ENCODE assay signal across 8 cellular contexts in genomic region chr12:122500685-122501488, GRCh38. TPM values are rescaled to one million over a fixed set of nuclear protein-coding genes. Genes with fewer than 3 reads are reported as not detected.
A peak's percentile ranks its signal among the peaks of the same experiment; 100 is the strongest.
DNase-seq lines count a peak whose midpoint lies in the region; TF ChIP-seq lines count a peak whose summit lies in the region.

TSS of gene ZCCHC8 (minus strand) at chr12:122500932. CDS start at chr12:122500840, 92 bp downstream.

- H2AFZ ChIP-seq in MM.1S (ENCODE audit: low read length) (peak within 1 kb of the TSS; percentile 48), neural cell (ENCODE audit: low read depth, low read length) (peak within 1 kb of the TSS; percentile 87)

- H4K20me1 ChIP-seq in MM.1S (ENCODE audit: insufficient read depth, low read length) (no peaks in the 10 kb centered on the region), neural cell (ENCODE audit: insufficient read depth) (no peaks in the 10 kb centered on the region)

- WGBS in stomach, 5 donors = 2 to 4% (median 3%) methylated on average over 30 to 52 of the region's 52 CpGs

- H3K9ac ChIP-seq in MM.1S (ENCODE audit: low read length) (peak within 1 kb of the TSS; percentile 95), neural cell (ENCODE audit: low read length) (peak within 1 kb of the TSS; percentile 97)

- H3K79me2 ChIP-seq in MM.1S (ENCODE audit: low read length) (peaks cover 41% of the 10 kb centered on the region), neural cell (replicated peaks; ENCODE audit: insufficient read depth, low read length) (peaks cover 25% of the 10 kb centered on the region)

- intact Hi-C loops in stomach (cut with DNase I; ENCODE audit: low total_unique reads) = no loop called here

- TF ChIP-seq POLR2A in stomach (IDR thresholded peaks at IDR 0.05) = peak in 2 of 4 donors; percentile 94 to 95

- DNase-seq in GDM1 (lab: John Stamatoyannopoulos, UW) (peak; percentile 95), HAP-1 (ENCODE audit: low spot score in 2 of 2) (peak; percentile 98 to 99), MM.1S (peak; percentile 95), SIG-M5 (lab: John Stamatoyannopoulos, UW) (peak; percentile 99), activated gamma-delta T cell (lab: John Stamatoyannopoulos, UW) (peak; percentile 81), fibroblast of the conjunctiva (ENCODE audit: low read depth) (peak; percentile 97), stomach (peak; percentile 97)

- H3K9me3 ChIP-seq in HAP-1 = no peaks in the 10 kb centered on the region
- no peaks in the 10 kb centered on the region for H3K9me3 ChIP-seq in MM.1S (replicated peaks; ENCODE audit: insufficient read depth, low read length)
- H3K9me3 ChIP-seq in neural cell (ENCODE audit: low read length) = no peaks in the 10 kb centered on the region
- H3K9me3 ChIP-seq in stomach = no peaks in the 10 kb centered on the region

- no peak for TF ChIP-seq RAD21 in neural cell (conservative IDR thresholded peaks at IDR 0.05)

- H3K9me2 ChIP-seq in MM.1S (replicated peaks; ENCODE audit: insufficient read depth, low read length) (no peaks in the 10 kb centered on the region), neural cell (ENCODE audit: insufficient read depth, low read length) (no peaks in the 10 kb centered on the region)

- in situ Hi-C loops in HAP-1 (cut with MboI; ENCODE audit: low sequenced_read_pairs) = loop anchor here (25.0 kb wide), 3 partner anchors 261 to 1111 kb away; partner anchors contain the start of genes CCDC62, DDX55 and DENR

- H3K4me3 ChIP-seq in HAP-1 (peak within 1 kb of the TSS; percentile 86), MM.1S (ENCODE audit: low read length) (peak within 1 kb of the TSS; percentile 88), neural cell (ENCODE audit: low read length) (peak within 1 kb of the TSS; percentile 97), stomach (peak within 1 kb of the TSS; percentile 64 to 92 (median 86))

- peak within 1 kb of the TSS; percentile 96 for H3K27ac ChIP-seq in MM.1S (ENCODE audit: low read length)
- peak within 1 kb of the TSS; percentile 95 for H3K27ac ChIP-seq in neural cell (ENCODE audit: low read length)
- peak within 1 kb of the TSS; percentile 93 to 100 (median 99) for H3K27ac ChIP-seq in stomach

- TF ChIP-seq EP300 in neural cell (conservative IDR thresholded peaks at IDR 0.05; ENCODE audit: poor library complexity, severe bottlenecking) (peak; percentile 47), stomach (IDR thresholded peaks at IDR 0.05) (no peak)

- H3K27me3 ChIP-seq in HAP-1 (ENCODE audit: low read depth) (no peaks in the 10 kb centered on the region), MM.1S (replicated peaks; ENCODE audit: insufficient read depth, low read length) (no peaks in the 10 kb centered on the region), neural cell (ENCODE audit: insufficient read depth, low read depth, low read length) (no peaks in the 10 kb centered on the region), stomach (no peaks in the 10 kb centered on the region)

- TF ChIP-seq CTCF in MM.1S (IDR thresholded peaks at IDR 0.05; ENCODE audit: low read length) (no peak), neural cell (IDR thresholded peaks at IDR 0.05; ENCODE audit: poor library complexity, severe bottlenecking) (peak; percentile 15), stomach (IDR thresholded peaks at IDR 0.05) (peak in 2 of 7 experiments; percentile 17 to 53)

- H3K4me2 ChIP-seq in MM.1S (ENCODE audit: low read depth, low read length) (peak within 1 kb of the TSS; percentile 54), neural cell (ENCODE audit: low read length) (peak within 1 kb of the TSS; percentile 76)

- peaks cover 15% of the 10 kb centered on the region; the same call in 1 of the 2 replicates for H3F3A ChIP-seq in MM.1S (ENCODE audit: insufficient read depth, low read length)
- H3F3A ChIP-seq in neural cell (ENCODE audit: insufficient read depth, low read length, poor library complexity, severe bottlenecking) = peaks cover 4% of the 10 kb centered on the region

- peaks cover 10% of the 10 kb centered on the region for H3K4me1 ChIP-seq in HAP-1
- no peaks in the 10 kb centered on the region for H3K4me1 ChIP-seq in MM.1S (ENCODE audit: low read length)
- H3K4me1 ChIP-seq in stomach = peaks cover 23 to 45% (median 40%) of the 10 kb centered on the region in 4 donors

- H3K36me3 ChIP-seq in HAP-1 (replicated peaks) (peaks cover 37% of the 10 kb centered on the region), MM.1S (replicated peaks; ENCODE audit: insufficient read depth, low read length) (0 out of 2 replicates have a peak, but pooled peaks cover 3% of the 10 kb centered on the region), neural cell (ENCODE audit: insufficient read depth, low read length) (no peaks in the 10 kb centered on the region), stomach (peaks cover 16 to 47% (median 42%) of the 10 kb centered on the region in 4 donors)

TF ChIP-seq in neural cell, 6 proteins besides CTCF, POLR2A, EP300 and RAD21:
- TF ChIP-seq REST (IDR thresholded peaks at IDR 0.05; ENCODE audit: borderline replicate concordance) = peak; percentile 70
- peak; percentile 90 for TF ChIP-seq POLR2AphosphoS5 (IDR thresholded peaks at IDR 0.05)
- peak; percentile 12 for TF ChIP-seq SMC3 (conservative IDR thresholded peaks at IDR 0.05; ENCODE audit: poor library complexity)
- TF ChIP-seq EZH2 (IDR thresholded peaks at IDR 0.05; ENCODE audit: borderline replicate concordance, insufficient read depth, low read length, poor library complexity, severe bottlenecking) = no peak
- TF ChIP-seq TAF1 (IDR thresholded peaks at IDR 0.05; ENCODE audit: low read depth) = peak; percentile 80
- TF ChIP-seq MXI1 (conservative IDR thresholded peaks at IDR 0.05; ENCODE audit: poor library complexity, severe bottlenecking) = peak; percentile 53

RNA-seq across cellular contexts. Expression of gene ZCCHC8, which starts in this region (rescaled TPM):
- polyA plus RNA-seq in neural cell (38.3 and 41.5 TPM in 2 replicates), stomach (10 to 100 TPM in 1 of 3 donors, 1 to 10 TPM in 2; 7.8 to 22.4 (median 8.9) TPM)
- 47.0 and 48.2 TPM in 2 replicates for polyA minus RNA-seq in neural cell
- total RNA-seq in stomach = 100 to 1,000 TPM in 1 of 5 donors, 10 to 100 TPM in 4; 14.3 to 110 (median 21.9) TPM

Comparison
In these comparisons a context has a peak if more than half of its experiments do, and no peak if none do; other contexts are left out.
1. Peak in every context shown above with its lines: DNase-seq, H3K4me3 ChIP-seq and H3K27ac ChIP-seq.